19 cellular contexts compared by ENCODE assay signal in genomic region chr1:3097861-3098260, GRCh38. TPM values are rescaled to one million over a fixed set of nuclear protein-coding genes. Genes with fewer than 3 reads are reported as not detected.
DNase-seq lines count a peak whose midpoint lies in the region; ATAC-seq, FAIRE-seq and TF ChIP-seq lines count a peak whose summit lies in the region.
"Had no signal": no experiment of that assay in that cellular context is flagged by ENCODE, and none has a peak within 500 bp of the region (broad histone marks: within the 10 kb centered on the region; RNA-seq: fewer than 3 reads in every experiment).

No MANE protein-coding gene starts in this region.

- FAIRE-seq in GM19239 (lab: Jason Lieb, UNC) = no peak
- FAIRE-seq: A549, GM12878 had no signal

- H3K27me3 ChIP-seq in heart right ventricle (peaks cover 0 to 5% (median 0%) of the 10 kb centered on the region in 7 donors), right cardiac atrium (ENCODE audit: control insufficient read depth, insufficient read depth) (no peaks in the 10 kb centered on the region)

- H3K27ac ChIP-seq in heart right ventricle (peak overlapping the region in 1 of 10 donors; percentile 10), right cardiac atrium (ENCODE audit: low read length) (no peak overlapping the region)
- H3K27ac ChIP-seq: 22Rv1, A549, GM23248, HL-60 had no signal

- no peaks in the 10 kb centered on the region for H3K36me3 ChIP-seq in heart right ventricle
- H3K36me3 ChIP-seq: HAP-1 had no signal

- H3K9me3 ChIP-seq in heart right ventricle (no peaks in the 10 kb centered on the region), right cardiac atrium (ENCODE audit: control insufficient read depth, low read length) (no peaks in the 10 kb centered on the region)
- H3K9me3 ChIP-seq: A549, HAP-1 had no signal

- DNase-seq in NCI-H2171 treated with DMSO at 0.1 percent for 48 hours (lab: John Stamatoyannopoulos, UW) = peak; percentile 86
- no peak for DNase-seq in NCI-H2171 (lab: John Stamatoyannopoulos, UW)
- peak in 1 of 2 donors; percentile 45 for DNase-seq in heart right ventricle
- no peak for DNase-seq in right cardiac atrium
- DNase-seq in left ventricle myocardium superior = peak; percentile 66
- DNase-seq in NCI-H1417 (lab: John Stamatoyannopoulos, UW) = no peak
- no peak for DNase-seq in GM19239 (ENCODE audit: insufficient read length, low spot score)
- DNase-seq: AML-193; Calu3; CD8-positive, alpha-beta T cell; DMS79 treated with DMSO at 0.1 percent for 48 hours; GM23248 had no signal

- intact Hi-C loops in heart right ventricle (cut with DNase I) (no loop called here), right cardiac atrium (cut with DNase I) (no loop called here), left ventricle myocardium superior (cut with micrococcal nuclease) (no loop called here)

- TF ChIP-seq CTCF in heart right ventricle (IDR thresholded peaks at IDR 0.05) = no peak

- peaks cover 6 to 76% (median 43%) of the 10 kb centered on the region in 9 donors for H3K4me1 ChIP-seq in heart right ventricle
- H3K4me1 ChIP-seq in right cardiac atrium (ENCODE audit: control insufficient read depth, insufficient read depth, low read length) = no peaks in the 10 kb centered on the region
- H3K4me1 ChIP-seq: A549 had no signal

- ATAC-seq in heart right ventricle (peak in 6 of 8 donors; percentile 17 to 50 (median 37)), right cardiac atrium (no peak), left ventricle myocardium superior (peak; percentile 75), HG02763 (IDR thresholded peaks at IDR 0.05; ENCODE audit: unreplicated experiment) (no peak)
- ATAC-seq: A549; CD8-positive, alpha-beta T cell; GM12878 had no signal

- WGBS in heart right ventricle, 2 donors = 48 to 55% methylated on average over 7 of the region's 7 CpGs
- WGBS in right cardiac atrium = 82% methylated on average over 7 of the region's 7 CpGs

- H3K4me3 ChIP-seq in heart right ventricle (no peak overlapping the region), right cardiac atrium (ENCODE audit: low read length) (no peak overlapping the region)
- H3K4me3 ChIP-seq: A549, GM12878, GM23248, HAP-1 had no signal

RNA-seq across cellular contexts. Expression of gene PRDM16, which starts 28.9 kb away (rescaled TPM):
- 10 to 100 TPM; 11.7 to 25.9 (median 14.8) TPM for total RNA-seq in heart right ventricle
- polyA plus RNA-seq in heart right ventricle = 10 to 100 TPM in 1 of 2 donors, 1 to 10 TPM in 1; 4.1 to 16.8 TPM
- total RNA-seq in right cardiac atrium = 1 to 10 TPM; 1.1 to 2.9 (median 1.8) TPM
- polyA plus RNA-seq in right cardiac atrium = 1.9 TPM
- 17.7 TPM for total RNA-seq in left ventricle myocardium superior
- total RNA-seq: CD8-positive, alpha-beta T cell; GM23248; HT1080 had no signal
- polyA plus RNA-seq: GM12878 had no signal

Comparison
In these comparisons a context has a peak if more than half of its experiments do, and no peak if none do; other contexts are left out.
1. DNase-seq: peak in NCI-H2171 treated with DMSO at 0.1 percent for 48 hours (single experiment) and left ventricle myocardium superior (single experiment); none in NCI-H2171 (single experiment), right cardiac atrium (0 of 3), NCI-H1417 (0 of 3) and GM19239 (single experiment).
2. ATAC-seq: peak in heart right ventricle (6 of 8) and left ventricle myocardium superior (single experiment); none in right cardiac atrium (0 of 2) and HG02763 (single experiment).